In genomic region chr7:120873367-120873766, GRCh38 we compare ENCODE assay signal across 16 cellular contexts. TPM values are rescaled to one million over a fixed set of nuclear protein-coding genes. Genes with fewer than 3 reads are reported as not detected.
"Had no signal": no experiment of that assay in that cellular context is flagged by ENCODE, and none has a peak within 500 bp of the region (broad histone marks: within the 10 kb centered on the region; RNA-seq: fewer than 3 reads in every experiment).

No MANE protein-coding gene starts in this region.

- H3K27ac ChIP-seq: adrenal gland, cardiac muscle cell, esophagus squamous epithelium, ovary, sigmoid colon had no signal

- ATAC-seq: activated CD4-positive, alpha-beta T cell treated with anti-CD3 and anti-CD28 coated beads for 36 hours; left colon; WTC11 had no signal

- H3K27me3 ChIP-seq: adrenal gland, cardiac muscle cell, esophagus squamous epithelium, ovary, sigmoid colon, thyroid gland had no signal

- H3K9me3 ChIP-seq: adrenal gland, esophagus squamous epithelium, ovary, sigmoid colon, thyroid gland had no signal

- DNase-seq: activated CD4-positive, alpha-beta T cell treated with anti-CD3 and anti-CD28 coated beads for 36 hours; activated CD4-positive, alpha-beta T cell treated with anti-CD3 and anti-CD28 coated beads, Interleukin-2, amount 50 U/mL, for 48 hours; activated gamma-delta T cell; adrenal gland; dermis blood vessel endothelial cell; effector memory CD4-positive, alpha-beta T cell; esophagus squamous epithelium; left colon; ovary; sigmoid colon; stimulated activated CD8-positive, alpha-beta memory T cell treated with anti-CD3 and anti-CD28 coated beads, Interleukin-4, amount 100 ng/mL, for 48 hours; stimulated activated naive CD4-positive, alpha-beta T cell; thyroid gland had no signal

- H3K4me1 ChIP-seq: adrenal gland, esophagus squamous epithelium, sigmoid colon had no signal

- H3K36me3 ChIP-seq: adrenal gland, cardiac muscle cell, esophagus squamous epithelium, ovary, sigmoid colon, thyroid gland had no signal

- H3K4me3 ChIP-seq: adrenal gland, cardiac muscle cell, esophagus squamous epithelium, lung, ovary, sigmoid colon, thyroid gland had no signal

RNA-seq across cellular contexts. Expression of gene TSPAN12, which starts 15.4 kb away (rescaled TPM):
- total RNA-seq: activated CD4-positive, alpha-beta T cell treated with anti-CD3 and anti-CD28 coated beads for 36 hours had no signal
